Comparison of ENCODE assay signal across 24 cellular contexts in genomic region chr15:31544361-31544760, GRCh38.
"Had no signal": no experiment of that assay in that cellular context is flagged by ENCODE, and none has a peak within 500 bp of the region (broad histone marks: within the 10 kb centered on the region; RNA-seq: fewer than 3 reads in every experiment).

No MANE protein-coding gene starts in this region.

- FAIRE-seq: endometrium, endothelial cell of umbilical vein had no signal

- H3K9me3 Mint-ChIP-seq: dendritic cell treated with granulocyte-macrophage colony-stimulating factor and Interleukin-4, amounts not matched to agents 40 ng/mL and 50 ng/mL, for 4 days; effector memory CD8-positive, alpha-beta T cell; endodermal cell had no signal

- H3K4me3 Mint-ChIP-seq: dendritic cell treated with granulocyte-macrophage colony-stimulating factor and Interleukin-4, amounts not matched to agents 40 ng/mL and 50 ng/mL, for 4 days; effector memory CD8-positive, alpha-beta T cell; endodermal cell had no signal

- ATAC-seq: effector memory CD8-positive, alpha-beta T cell; esophagus mucosa; foreskin keratinocyte; gastrocnemius medialis; gastroesophageal sphincter; heart left ventricle; heart right ventricle had no signal

- H3K4me1 Mint-ChIP-seq: endodermal cell had no signal

- H3K27ac Mint-ChIP-seq: dendritic cell treated with granulocyte-macrophage colony-stimulating factor and Interleukin-4, amounts not matched to agents 40 ng/mL and 50 ng/mL, for 4 days; effector memory CD8-positive, alpha-beta T cell; endodermal cell had no signal

- DNase-seq: colonic mucosa; cortex of kidney; dermis blood vessel endothelial cell; dorsolateral prefrontal cortex; effector CD4-positive, alpha-beta T cell; effector CD8-positive, alpha-beta T cell; effector memory CD4-positive, alpha-beta T cell; effector memory CD8-positive, alpha-beta T cell; endodermal cell; erythroblast; esophagus squamous epithelium; foreskin fibroblast; foreskin keratinocyte; foreskin melanocyte; gastrocnemius medialis; glutamatergic neuron; head of caudate nucleus; heart left ventricle; heart right ventricle had no signal
